15 cellular contexts compared by ENCODE assay signal in the genomic region with DNA sequence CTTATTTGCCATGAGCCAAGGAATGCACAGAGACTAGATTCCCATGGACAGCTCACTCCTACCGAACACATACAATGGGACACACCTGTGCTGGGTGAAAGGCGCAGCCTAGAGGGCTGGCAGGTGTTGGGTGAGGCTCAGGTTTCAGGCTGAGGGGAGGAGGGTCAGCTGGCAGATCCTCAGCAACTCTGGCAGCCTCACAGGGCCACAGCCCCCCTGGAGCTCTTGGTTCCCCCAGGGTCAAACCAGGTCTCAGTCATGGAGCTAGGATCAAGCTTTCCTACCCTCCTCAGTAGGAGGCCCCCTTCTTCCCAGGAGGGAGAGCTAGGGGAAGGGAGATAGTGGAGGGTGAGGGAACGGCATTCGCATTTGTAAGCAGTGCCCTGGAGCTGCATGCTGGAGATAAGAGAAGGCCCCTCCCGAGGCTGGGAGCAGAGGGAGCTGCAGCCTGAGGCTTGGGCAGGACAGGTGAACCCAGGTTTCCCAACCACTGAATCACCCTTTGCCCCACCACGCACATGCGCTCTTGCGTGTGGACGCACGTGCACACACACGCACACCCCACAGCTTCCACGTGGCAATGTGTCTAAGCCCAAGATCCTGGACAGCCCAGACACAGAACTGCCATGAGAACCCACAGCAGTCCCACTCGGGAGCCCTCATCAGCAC. TPM values are rescaled to one million over a fixed set of nuclear protein-coding genes. Genes with fewer than 3 reads are reported as not detected.
A peak's percentile ranks its signal among the peaks of the same experiment; 100 is the strongest.
DNase-seq lines count a peak whose midpoint lies in the region; ATAC-seq and TF ChIP-seq lines count a peak whose summit lies in the region.
"Had no signal": no experiment of that assay in that cellular context is flagged by ENCODE, and none has a peak within 500 bp of the region (broad histone marks: within the 10 kb centered on the region; RNA-seq: fewer than 3 reads in every experiment).

No MANE protein-coding gene starts in this region.

- no peaks in the 10 kb centered on the region for H3K23me2 ChIP-seq in H9 (ENCODE audit: insufficient read length, low read depth, low read length, poor library complexity, severe bottlenecking)

- H3K27ac Mint-ChIP-seq in H9: peak overlapping the region; percentile 89 to 95 (median 95); a peak in 6 of 7 replicates
- H3K27ac Mint-ChIP-seq: activated CD4-positive, alpha-beta memory T cell treated with anti-CD3 and anti-CD28 coated beads, Interleukin-2, amount 10 ng/mL, durations not matched to agents 7 days and 5 days; activated naive CD4-positive, alpha-beta T cell treated with anti-CD3 and anti-CD28 coated beads, Interleukin-2, amount 50 U/mL, for 24 hours; CD4-positive, alpha-beta T cell; natural killer cell had no signal

- 0 out of 5 replicates have a peak overlapping the region, but pooled peaks of 1 of the 2 experiments have one; percentile 12 for H3K4me3 Mint-ChIP-seq in H9
- H3K4me3 Mint-ChIP-seq: activated CD4-positive, alpha-beta memory T cell treated with anti-CD3 and anti-CD28 coated beads, Interleukin-2, amount 10 ng/mL, durations not matched to agents 7 days and 5 days; activated naive CD4-positive, alpha-beta T cell treated with anti-CD3 and anti-CD28 coated beads, Interleukin-2, amount 50 U/mL, for 24 hours; CD4-positive, alpha-beta T cell; natural killer cell had no signal

- no peaks in the 10 kb centered on the region; a peak in 1 of 5 replicates for H3K9me3 Mint-ChIP-seq in H9
- H3K9me3 Mint-ChIP-seq: activated naive CD4-positive, alpha-beta T cell treated with anti-CD3 and anti-CD28 coated beads, Interleukin-2, amount 50 U/mL, for 24 hours; CD4-positive, alpha-beta T cell had no signal

- H2AFZ ChIP-seq in H9 (ENCODE audit: low read length) (no peak overlapping the region), neuronal stem cell (ENCODE audit: low read length) (no peak overlapping the region), Karpas-422 (ENCODE audit: low read length) (no peak overlapping the region)

- H3K4me1 ChIP-seq in H9 (ENCODE audit: insufficient read depth, low read length): peaks cover 3% of the 10 kb centered on the region; the same call in 1 of the 2 replicates
- peaks cover 4% of the 10 kb centered on the region in 2 donors for H3K4me1 ChIP-seq in duodenal mucosa (ENCODE audit: control insufficient read depth in 1 of 2, insufficient read depth in 2 of 2, low read length in 2 of 2)
- peaks cover 0 to 6% of the 10 kb centered on the region in 2 donors for H3K4me1 ChIP-seq in neuronal stem cell (ENCODE audit: control insufficient read depth in 2 of 2, insufficient read depth in 1 of 2, low read depth in 1 of 2, low read length in 2 of 2)
- no peaks in the 10 kb centered on the region for H3K4me1 ChIP-seq in Karpas-422 (ENCODE audit: low read length)
- H3K4me1 ChIP-seq: suprapubic skin had no signal

- no peak for TF ChIP-seq CTCF in H9 (conservative IDR thresholded peaks at IDR 0.05)

- H3K14ac ChIP-seq in H9 (ENCODE audit: insufficient read depth, low read length): no peak overlapping the region
- H3K14ac ChIP-seq in neuronal stem cell (ENCODE audit: low read length): no peak overlapping the region

- H4K8ac ChIP-seq in H9 (replicated peaks; ENCODE audit: insufficient read length, low read depth, low read length) (no peak overlapping the region), neuronal stem cell (ENCODE audit: low read depth, low read length) (no peak overlapping the region)

- H3K9ac ChIP-seq in H9 (ENCODE audit: extremely low read depth, insufficient read length, low read length) (no peak overlapping the region), duodenal mucosa (ENCODE audit: low read depth in 1 of 2, low read length in 2 of 2) (peak overlapping the region in 1 of 2 donors; percentile 54), neuronal stem cell (ENCODE audit: low read depth, low read length, poor library complexity) (no peak overlapping the region), Karpas-422 (ENCODE audit: low read length) (no peak overlapping the region)

- H4K91ac ChIP-seq in H9 (ENCODE audit: insufficient read length, low read depth, low read length): no peak overlapping the region
- no peak overlapping the region for H4K91ac ChIP-seq in neuronal stem cell (ENCODE audit: low read depth, low read length, poor library complexity)

- no peak overlapping the region for H2BK5ac ChIP-seq in H9 (ENCODE audit: insufficient read length, low read length)
- H2BK5ac ChIP-seq in neuronal stem cell (ENCODE audit: low read length): no peak overlapping the region

- H3K18ac ChIP-seq in H9 (ENCODE audit: insufficient read length, low read depth, low read length): peak overlapping the region; percentile 18
- H3K18ac ChIP-seq in neuronal stem cell (ENCODE audit: low read length): peak overlapping the region; percentile 67

- WGBS in H9 (ENCODE audit: extremely low coverage, insufficient read length, low lambda C conversion rate): no CpG with 5 or more reads among the region's 13 CpGs
- no CpG with 5 or more reads among the region's 13 CpGs for WGBS in neuronal stem cell (ENCODE audit: extremely low coverage in 2 of 2, insufficient read length in 2 of 2, insufficient replicate concordance in 1 of 2), 2 donors

- H2BK120ac ChIP-seq in H9 (ENCODE audit: low read depth, low read length, poor library complexity, severe bottlenecking) (no peak overlapping the region), neuronal stem cell (ENCODE audit: low read depth, low read length) (no peak overlapping the region)

- H3K79me2 ChIP-seq in H9 (ENCODE audit: insufficient read depth, low read length): no peaks in the 10 kb centered on the region
- no peaks in the 10 kb centered on the region for H3K79me2 ChIP-seq in Karpas-422 (ENCODE audit: low read length)

- no peak overlapping the region for H3K56ac ChIP-seq in H9 (ENCODE audit: insufficient read length, low read depth, low read length)

- H4K20me1 ChIP-seq in H9 (ENCODE audit: control insufficient read depth, insufficient read depth, insufficient read length): no peaks in the 10 kb centered on the region
- no peaks in the 10 kb centered on the region for H4K20me1 ChIP-seq in Karpas-422 (ENCODE audit: insufficient read depth, low read depth, low read length)

- peaks cover 14 to 23% of the 10 kb centered on the region in 2 experiments for H3K4me1 Mint-ChIP-seq in H9

- no peak overlapping the region for H2AK5ac ChIP-seq in H9 (ENCODE audit: insufficient read length, low read length)
- H2AK5ac ChIP-seq in neuronal stem cell (ENCODE audit: low read depth, low read length): peak overlapping the region; percentile 6

- no peak overlapping the region for H4K5ac ChIP-seq in H9 (ENCODE audit: insufficient read length, low read depth, low read length)

- no peaks in the 10 kb centered on the region for H3K36me3 ChIP-seq in duodenal mucosa (ENCODE audit: control insufficient read depth in 1 of 2, insufficient read depth in 2 of 2, low read length in 2 of 2)
- no peaks in the 10 kb centered on the region for H3K36me3 ChIP-seq in neuronal stem cell (replicated peaks in 1 of 2; ENCODE audit: control insufficient read depth in 2 of 2, insufficient read depth in 2 of 2, low read length in 2 of 2)
- no peaks in the 10 kb centered on the region for H3K36me3 ChIP-seq in Karpas-422 (ENCODE audit: insufficient read depth, low read length)
- H3K36me3 ChIP-seq: suprapubic skin had no signal

- H3T11ph ChIP-seq in H9 (ENCODE audit: low read length): no peak overlapping the region

- H3K4me3 ChIP-seq in duodenal mucosa (ENCODE audit: low read depth in 1 of 2, low read length in 2 of 2): no peak overlapping the region
- H3K4me3 ChIP-seq in neuronal stem cell (ENCODE audit: low read length in 2 of 2): no peak overlapping the region
- H3K4me3 ChIP-seq in Karpas-422 (ENCODE audit: low read length): no peak overlapping the region
- H3K4me3 ChIP-seq: suprapubic skin had no signal

- H2BK15ac ChIP-seq in H9 (ENCODE audit: low read depth, low read length): no peak overlapping the region
- peak overlapping the region; percentile 71 for H2BK15ac ChIP-seq in neuronal stem cell (ENCODE audit: low read length)

- H3K23ac ChIP-seq in H9 (ENCODE audit: insufficient read length, low read depth, low read length): no peak overlapping the region
- no peak overlapping the region for H3K23ac ChIP-seq in neuronal stem cell (ENCODE audit: low read depth, low read length, poor library complexity)

- H3K9me3 ChIP-seq in H9 (ENCODE audit: control insufficient read depth, low read depth, low read length) (no peaks in the 10 kb centered on the region), duodenal mucosa (ENCODE audit: control insufficient read depth in 1 of 2, low read length in 2 of 2) (no peaks in the 10 kb centered on the region), neuronal stem cell (replicated peaks in 1 of 2; ENCODE audit: control insufficient read depth in 2 of 2, insufficient read depth in 1 of 2, low read depth in 1 of 2, low read length in 2 of 2) (no peaks in the 10 kb centered on the region), Karpas-422 (ENCODE audit: low read length) (no peaks in the 10 kb centered on the region)
- H3K9me3 ChIP-seq: suprapubic skin had no signal

- H3K4ac ChIP-seq in H9 (ENCODE audit: low read depth, low read length) (no peak overlapping the region), neuronal stem cell (ENCODE audit: low read length) (no peak overlapping the region)

- no peaks in the 10 kb centered on the region for H3K27me3 ChIP-seq in H9 (ENCODE audit: insufficient read depth, low read length)
- no peaks in the 10 kb centered on the region for H3K27me3 ChIP-seq in duodenal mucosa (ENCODE audit: control insufficient read depth in 1 of 2, insufficient read depth in 2 of 2, low read length in 2 of 2)
- no peaks in the 10 kb centered on the region for H3K27me3 ChIP-seq in neuronal stem cell (ENCODE audit: control insufficient read depth in 3 of 3, insufficient read depth in 3 of 3, low read depth in 1 of 3, low read length in 3 of 3)
- H3K27me3 ChIP-seq in Karpas-422 (ENCODE audit: low read length): no peaks in the 10 kb centered on the region
- H3K27me3 ChIP-seq: suprapubic skin had no signal

- ATAC-seq in HG03354 (IDR thresholded peaks at IDR 0.05; ENCODE audit: poor library complexity, severe bottlenecking, unreplicated experiment): no peak
- ATAC-seq: natural killer cell had no signal

- DNase-seq in H9: peak; percentile 87
- peak; percentile 82 for DNase-seq in NCI-H2171 treated with DMSO at 0.1 percent for 48 hours (lab: John Stamatoyannopoulos, UW)
- DNase-seq in neuronal stem cell (ENCODE audit: low spot score): no peak
- no peak for DNase-seq in T-helper 9 cell
- no peak for DNase-seq in Karpas-422
- DNase-seq in central memory CD4-positive, alpha-beta T cell: no peak
- DNase-seq: activated CD4-positive, alpha-beta memory T cell treated with anti-CD3 and anti-CD28 coated beads, Interleukin-2, amount 10 ng/mL, durations not matched to agents 7 days and 5 days; CD4-positive, alpha-beta T cell; MM.1S; natural killer cell; T-helper 1 cell had no signal

- no peak overlapping the region for H3K4me2 ChIP-seq in H9 (ENCODE audit: insufficient read depth, insufficient read length, low read length)
- H3K4me2 ChIP-seq in neuronal stem cell (ENCODE audit: insufficient read depth, low read length, poor library complexity, severe bottlenecking): no peak overlapping the region
- H3K4me2 ChIP-seq in Karpas-422 (ENCODE audit: low read depth, low read length, poor library complexity, severe bottlenecking): no peak overlapping the region

- H3K9me2 ChIP-seq in Karpas-422 (replicated peaks; ENCODE audit: insufficient read depth, low read length): no peaks in the 10 kb centered on the region

- no peak overlapping the region for H2BK20ac ChIP-seq in H9 (ENCODE audit: low read depth, low read length, poor library complexity, severe bottlenecking)

- H3K27ac ChIP-seq in H9 (ENCODE audit: insufficient read length, low read depth, low read length) (no peak overlapping the region), duodenal mucosa (ENCODE audit: low read depth, low read length) (peak overlapping the region; percentile 26), neuronal stem cell (replicated peaks; ENCODE audit: low read length) (no peak overlapping the region), Karpas-422 (ENCODE audit: low read length) (no peak overlapping the region)
- H3K27ac ChIP-seq: suprapubic skin had no signal

- no peaks in the 10 kb centered on the region for H3K79me1 ChIP-seq in H9 (ENCODE audit: insufficient read depth, low read depth, low read length, poor library complexity, severe bottlenecking)
- no peaks in the 10 kb centered on the region for H3K79me1 ChIP-seq in neuronal stem cell (ENCODE audit: low read depth, low read length)

- H3K27me3 Mint-ChIP-seq in H9 (ENCODE audit: low read depth): no peaks in the 10 kb centered on the region
- H3K27me3 Mint-ChIP-seq: activated CD4-positive, alpha-beta memory T cell treated with anti-CD3 and anti-CD28 coated beads, Interleukin-2, amount 10 ng/mL, durations not matched to agents 7 days and 5 days; activated naive CD4-positive, alpha-beta T cell treated with anti-CD3 and anti-CD28 coated beads, Interleukin-2, amount 50 U/mL, for 24 hours; CD4-positive, alpha-beta T cell had no signal

- H2BK12ac ChIP-seq in H9 (ENCODE audit: insufficient read length, low read depth, low read length): no peak overlapping the region
- peak overlapping the region; percentile 8 for H2BK12ac ChIP-seq in neuronal stem cell (ENCODE audit: low read length)

- no peaks in the 10 kb centered on the region; a peak in 1 of 7 replicates for H3K36me3 Mint-ChIP-seq in H9 (ENCODE audit: insufficient read depth in 1 of 3, low read depth in 3 of 3)
- H3K36me3 Mint-ChIP-seq: activated naive CD4-positive, alpha-beta T cell treated with anti-CD3 and anti-CD28 coated beads, Interleukin-2, amount 50 U/mL, for 24 hours; natural killer cell had no signal

RNA-seq across cellular contexts. Expression of a gene that starts 26.3 kb away (rescaled TPM):
- 131 and 135 TPM in 2 replicates for total RNA-seq in H9 (2021)
- polyA plus RNA-seq in neuronal stem cell (2013, experiment 1 of 2): 33.8 TPM
- polyA plus RNA-seq in neuronal stem cell (2013, experiment 2 of 2): 33.9 TPM
- total RNA-seq in Karpas-422 (2014; rRNA removed; shearing (Covaris generic); ENCODE audit: low replicate concordance): 105 and 111 TPM in 2 replicates

Comparison
In these comparisons a context has a peak if more than half of its experiments do, and no peak if none do; other contexts are left out.
1. DNase-seq: peak in H9 (single experiment) and NCI-H2171 treated with DMSO at 0.1 percent for 48 hours (single experiment); none in neuronal stem cell (single experiment), T-helper 9 cell (single experiment), Karpas-422 (single experiment) and central memory CD4-positive, alpha-beta T cell (single experiment).